ENCODE assay signal across 28 cellular contexts in genomic region chr6:12555267-12555666, GRCh38.
DNase-seq lines count a peak whose midpoint lies in the region; ATAC-seq, FAIRE-seq and TF ChIP-seq lines count a peak whose summit lies in the region.
"Had no signal": no experiment of that assay in that cellular context is flagged by ENCODE, and none has a peak within 500 bp of the region (broad histone marks: within the 10 kb centered on the region; RNA-seq: fewer than 3 reads in every experiment).

No MANE protein-coding gene starts in this region.

- H3K9ac ChIP-seq in astrocyte (ENCODE audit: low read length): no peak overlapping the region
- H3K9ac ChIP-seq: BLaER1 had no signal

- H3K4me3 Mint-ChIP-seq in astrocyte (ENCODE audit: unreplicated experiment) (no peak overlapping the region), endothelial cell (ENCODE audit: unreplicated experiment) (no peak overlapping the region)
- no peak overlapping the region for H3K4me3 Mint-ChIP-seq in activated CD4-positive, alpha-beta T cell treated with anti-CD3 and anti-CD28 coated beads, Interleukin-2, amount 10 ng/mL, durations not matched to agents 24 days and 14 days
- H3K4me3 Mint-ChIP-seq in activated CD8-positive, alpha-beta memory T cell treated with anti-CD3 and anti-CD28 coated beads, Interleukin-2, amount 10 ng/mL, durations not matched to agents 7 days and 5 days: no peak overlapping the region
- H3K4me3 Mint-ChIP-seq: T-helper 1 cell treated with Interleukin-12 subunit alpha and Interleukin-12 subunit beta and Interleukin-4 antibody, amounts not matched to agents 30 μg/mL and 1 μg/mL, for 36 hours had no signal

- peak; percentile 81 for DNase-seq in HCEC 1CT
- peak; percentile 80 for DNase-seq in astrocyte (ENCODE audit: low read depth)
- peak; percentile 65 for DNase-seq in fibroblast of peridontal ligament (ENCODE audit: extremely low read depth)
- no peak for DNase-seq in thoracic aorta (ENCODE audit: low spot score)
- DNase-seq in endothelial cell (ENCODE audit: low spot score): no peak
- DNase-seq in activated CD4-positive, alpha-beta T cell treated with anti-CD3 and anti-CD28 coated beads, Interleukin-2, amount 10 ng/mL, durations not matched to agents 24 days and 14 days: no peak
- DNase-seq in activated CD8-positive, alpha-beta memory T cell treated with anti-CD3 and anti-CD28 coated beads, Interleukin-2, amount 10 ng/mL, durations not matched to agents 7 days and 5 days: no peak
- DNase-seq: activated CD8-positive, alpha-beta memory T cell treated with anti-CD3 and anti-CD28 coated beads, Interleukin-2, amount 50 U/mL, for 48 hours; activated gamma-delta T cell; amniotic stem cell; Caco-2; cerebellar nuclear complex; effector CD8-positive, alpha-beta T cell; hypothalamus; islet precursor cell; MV-4-11; NCI-H1930; NK-92 treated with Interleukin-12 subunit alpha and Interleukin-12 subunit beta, amount 100 ng/mL, for 24 hours; spleen; stomach; upper lobe of left lung had no signal

- no peak overlapping the region for H2AFZ ChIP-seq in astrocyte (ENCODE audit: low read depth, low read length)

- H3K4me3 ChIP-seq in astrocyte (ENCODE audit: insufficient read depth, low read depth, low read length) (no peak overlapping the region), thoracic aorta (no peak overlapping the region)
- H3K4me3 ChIP-seq: BLaER1, K562, lung, spleen, stomach, upper lobe of left lung had no signal

- intact Hi-C loops in activated CD4-positive, alpha-beta T cell treated with anti-CD3 and anti-CD28 coated beads, Interleukin-2, amount 10 ng/mL, durations not matched to agents 24 days and 14 days (cut with micrococcal nuclease): no loop called here

- H3K9me3 Mint-ChIP-seq in astrocyte (ENCODE audit: unreplicated experiment): peaks cover 6% of the 10 kb centered on the region
- no peaks in the 10 kb centered on the region for H3K9me3 Mint-ChIP-seq in endothelial cell (ENCODE audit: unreplicated experiment)
- peaks cover 3% of the 10 kb centered on the region for H3K9me3 Mint-ChIP-seq in activated CD4-positive, alpha-beta T cell treated with anti-CD3 and anti-CD28 coated beads, Interleukin-2, amount 10 ng/mL, durations not matched to agents 24 days and 14 days
- no peaks in the 10 kb centered on the region for H3K9me3 Mint-ChIP-seq in activated CD8-positive, alpha-beta memory T cell treated with anti-CD3 and anti-CD28 coated beads, Interleukin-2, amount 10 ng/mL, durations not matched to agents 7 days and 5 days (ENCODE audit: low read depth)

- no peaks in the 10 kb centered on the region for H3K79me2 ChIP-seq in astrocyte (ENCODE audit: insufficient read depth, low read length)

- CTCF ChIA-PET in activated CD8-positive, alpha-beta memory T cell treated with anti-CD3 and anti-CD28 coated beads, Interleukin-2, amount 10 ng/mL, durations not matched to agents 7 days and 5 days (lab: Charles Lee): no interaction called here

- H3K4me2 ChIP-seq in astrocyte (ENCODE audit: low read length): no peak overlapping the region
- H3K4me2 ChIP-seq: BLaER1 had no signal

- TF ChIP-seq CTCF in astrocyte (IDR thresholded peaks at IDR 0.05; ENCODE audit: insufficient read depth, low read depth, low read length) (no peak), thoracic aorta (IDR thresholded peaks at IDR 0.05) (no peak), endothelial cell (IDR thresholded peaks at IDR 0.05; ENCODE audit: unreplicated experiment) (no peak)

- ATAC-seq in thoracic aorta (ENCODE audit: insufficient number of reproducible peaks, low FRiP score, low read depth): peak; percentile 55
- no peak for ATAC-seq in activated CD8-positive, alpha-beta memory T cell treated with anti-CD3 and anti-CD28 coated beads, Interleukin-2, amount 10 ng/mL, durations not matched to agents 7 days and 5 days
- ATAC-seq: K562 had no signal

- no peaks in the 10 kb centered on the region for H3K36me3 Mint-ChIP-seq in astrocyte (ENCODE audit: low read depth, unreplicated experiment)
- H3K36me3 Mint-ChIP-seq in endothelial cell (ENCODE audit: low read depth, unreplicated experiment): peaks cover 8% of the 10 kb centered on the region
- no peaks in the 10 kb centered on the region for H3K36me3 Mint-ChIP-seq in activated CD4-positive, alpha-beta T cell treated with anti-CD3 and anti-CD28 coated beads, Interleukin-2, amount 10 ng/mL, durations not matched to agents 24 days and 14 days (ENCODE audit: low read depth)
- no peaks in the 10 kb centered on the region for H3K36me3 Mint-ChIP-seq in activated CD8-positive, alpha-beta memory T cell treated with anti-CD3 and anti-CD28 coated beads, Interleukin-2, amount 10 ng/mL, durations not matched to agents 7 days and 5 days

- H3K36me3 ChIP-seq in astrocyte (ENCODE audit: insufficient read depth, low read length): no peaks in the 10 kb centered on the region
- no peaks in the 10 kb centered on the region for H3K36me3 ChIP-seq in thoracic aorta
- H3K36me3 ChIP-seq: BLaER1, neutrophil, spleen, stomach, upper lobe of left lung had no signal

- H4K20me1 ChIP-seq in astrocyte (ENCODE audit: insufficient read depth, low read length): no peaks in the 10 kb centered on the region
- H4K20me1 ChIP-seq: BLaER1 had no signal

- H3K4me1 ChIP-seq in astrocyte (ENCODE audit: insufficient read depth, low read length): peaks cover 5% of the 10 kb centered on the region
- H3K4me1 ChIP-seq in thoracic aorta (ENCODE audit: control insufficient read depth in 1 of 2, low read depth in 2 of 2): peaks cover 5 to 8% of the 10 kb centered on the region in 2 donors
- H3K4me1 ChIP-seq: BLaER1, Caco-2, spleen, stomach, upper lobe of left lung had no signal

- no peaks in the 10 kb centered on the region for H3K27me3 ChIP-seq in astrocyte (ENCODE audit: insufficient read depth, low read length)
- no peaks in the 10 kb centered on the region for H3K27me3 ChIP-seq in thoracic aorta (replicated peaks; ENCODE audit: insufficient read depth)
- H3K27me3 ChIP-seq: BLaER1, neutrophil, spleen, stomach, upper lobe of left lung had no signal

- H3K27me3 Mint-ChIP-seq in astrocyte (ENCODE audit: low read depth, unreplicated experiment): peaks cover 3% of the 10 kb centered on the region
- peaks cover 5% of the 10 kb centered on the region for H3K27me3 Mint-ChIP-seq in endothelial cell (ENCODE audit: unreplicated experiment)
- peaks cover 2% of the 10 kb centered on the region for H3K27me3 Mint-ChIP-seq in activated CD4-positive, alpha-beta T cell treated with anti-CD3 and anti-CD28 coated beads, Interleukin-2, amount 10 ng/mL, durations not matched to agents 24 days and 14 days
- no peaks in the 10 kb centered on the region for H3K27me3 Mint-ChIP-seq in activated CD8-positive, alpha-beta memory T cell treated with anti-CD3 and anti-CD28 coated beads, Interleukin-2, amount 10 ng/mL, durations not matched to agents 7 days and 5 days

- H3K27ac ChIP-seq in astrocyte (ENCODE audit: low read depth, low read length): no peak overlapping the region
- no peak overlapping the region for H3K27ac ChIP-seq in thoracic aorta
- H3K27ac ChIP-seq: BLaER1, neutrophil, spleen, stomach, upper lobe of left lung, VCaP had no signal

- H3K27ac Mint-ChIP-seq in astrocyte (ENCODE audit: unreplicated experiment) (no peak overlapping the region), endothelial cell (ENCODE audit: unreplicated experiment) (no peak overlapping the region)
- no peak overlapping the region for H3K27ac Mint-ChIP-seq in activated CD4-positive, alpha-beta T cell treated with anti-CD3 and anti-CD28 coated beads, Interleukin-2, amount 10 ng/mL, durations not matched to agents 24 days and 14 days
- no peak overlapping the region for H3K27ac Mint-ChIP-seq in activated CD8-positive, alpha-beta memory T cell treated with anti-CD3 and anti-CD28 coated beads, Interleukin-2, amount 10 ng/mL, durations not matched to agents 7 days and 5 days
- H3K27ac Mint-ChIP-seq: T-helper 1 cell treated with Interleukin-12 subunit alpha and Interleukin-12 subunit beta and Interleukin-4 antibody, amounts not matched to agents 30 μg/mL and 1 μg/mL, for 36 hours had no signal

- FAIRE-seq in astrocyte (lab: Jason Lieb, UNC): no peak
- FAIRE-seq: K562, RCC 7860 had no signal

- H3K9me3 ChIP-seq in astrocyte (ENCODE audit: insufficient read depth, low read depth, low read length) (no peaks in the 10 kb centered on the region), thoracic aorta (no peaks in the 10 kb centered on the region)
- H3K9me3 ChIP-seq: Caco-2, neutrophil had no signal

- peaks cover 4% of the 10 kb centered on the region for H3K4me1 Mint-ChIP-seq in astrocyte (ENCODE audit: low read depth, unreplicated experiment)
- peaks cover 9% of the 10 kb centered on the region for H3K4me1 Mint-ChIP-seq in endothelial cell (ENCODE audit: unreplicated experiment)
- no peaks in the 10 kb centered on the region for H3K4me1 Mint-ChIP-seq in activated CD4-positive, alpha-beta T cell treated with anti-CD3 and anti-CD28 coated beads, Interleukin-2, amount 10 ng/mL, durations not matched to agents 24 days and 14 days
- H3K4me1 Mint-ChIP-seq in activated CD8-positive, alpha-beta memory T cell treated with anti-CD3 and anti-CD28 coated beads, Interleukin-2, amount 10 ng/mL, durations not matched to agents 7 days and 5 days: no peaks in the 10 kb centered on the region

Comparison
In these comparisons a context has a peak if more than half of its experiments do, and no peak if none do; other contexts are left out.
1. DNase-seq: peak in HCEC 1CT (single experiment), astrocyte (single experiment) and fibroblast of peridontal ligament (single experiment); none in thoracic aorta (single experiment), endothelial cell (single experiment), activated CD4-positive, alpha-beta T cell treated with anti-CD3 and anti-CD28 coated beads, Interleukin-2, amount 10 ng/mL, durations not matched to agents 24 days and 14 days (single experiment) and activated CD8-positive, alpha-beta memory T cell treated with anti-CD3 and anti-CD28 coated beads, Interleukin-2, amount 10 ng/mL, durations not matched to agents 7 days and 5 days (single experiment).